1 cellular context compared by ENCODE assay signal in the genomic region with DNA sequence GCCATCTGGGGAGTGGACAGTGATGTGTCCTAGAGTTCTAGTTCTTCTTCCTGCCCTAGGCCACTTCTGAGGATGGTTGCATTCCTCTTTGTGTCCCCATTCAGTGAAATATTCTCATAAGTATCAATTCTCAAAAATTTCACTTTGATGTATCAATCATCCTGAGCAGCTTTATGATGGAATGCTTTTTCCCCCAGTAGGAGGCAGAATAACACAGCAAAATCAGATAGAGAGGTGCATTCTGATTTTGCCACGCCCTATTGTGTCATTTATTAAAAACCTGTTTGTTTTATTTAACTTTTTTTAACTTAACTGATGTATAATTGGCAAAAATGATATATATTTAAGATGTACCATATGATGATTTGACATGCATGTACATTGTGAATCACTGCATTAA.
TF ChIP-seq lines count a peak whose summit lies in the region.

No MANE protein-coding gene starts in this region.

TF ChIP-seq in GM23338, 12 proteins besides CTCF, POLR2A, EP300 and RAD21 (continued from another document):
- TF ChIP-seq, protein P1, sequence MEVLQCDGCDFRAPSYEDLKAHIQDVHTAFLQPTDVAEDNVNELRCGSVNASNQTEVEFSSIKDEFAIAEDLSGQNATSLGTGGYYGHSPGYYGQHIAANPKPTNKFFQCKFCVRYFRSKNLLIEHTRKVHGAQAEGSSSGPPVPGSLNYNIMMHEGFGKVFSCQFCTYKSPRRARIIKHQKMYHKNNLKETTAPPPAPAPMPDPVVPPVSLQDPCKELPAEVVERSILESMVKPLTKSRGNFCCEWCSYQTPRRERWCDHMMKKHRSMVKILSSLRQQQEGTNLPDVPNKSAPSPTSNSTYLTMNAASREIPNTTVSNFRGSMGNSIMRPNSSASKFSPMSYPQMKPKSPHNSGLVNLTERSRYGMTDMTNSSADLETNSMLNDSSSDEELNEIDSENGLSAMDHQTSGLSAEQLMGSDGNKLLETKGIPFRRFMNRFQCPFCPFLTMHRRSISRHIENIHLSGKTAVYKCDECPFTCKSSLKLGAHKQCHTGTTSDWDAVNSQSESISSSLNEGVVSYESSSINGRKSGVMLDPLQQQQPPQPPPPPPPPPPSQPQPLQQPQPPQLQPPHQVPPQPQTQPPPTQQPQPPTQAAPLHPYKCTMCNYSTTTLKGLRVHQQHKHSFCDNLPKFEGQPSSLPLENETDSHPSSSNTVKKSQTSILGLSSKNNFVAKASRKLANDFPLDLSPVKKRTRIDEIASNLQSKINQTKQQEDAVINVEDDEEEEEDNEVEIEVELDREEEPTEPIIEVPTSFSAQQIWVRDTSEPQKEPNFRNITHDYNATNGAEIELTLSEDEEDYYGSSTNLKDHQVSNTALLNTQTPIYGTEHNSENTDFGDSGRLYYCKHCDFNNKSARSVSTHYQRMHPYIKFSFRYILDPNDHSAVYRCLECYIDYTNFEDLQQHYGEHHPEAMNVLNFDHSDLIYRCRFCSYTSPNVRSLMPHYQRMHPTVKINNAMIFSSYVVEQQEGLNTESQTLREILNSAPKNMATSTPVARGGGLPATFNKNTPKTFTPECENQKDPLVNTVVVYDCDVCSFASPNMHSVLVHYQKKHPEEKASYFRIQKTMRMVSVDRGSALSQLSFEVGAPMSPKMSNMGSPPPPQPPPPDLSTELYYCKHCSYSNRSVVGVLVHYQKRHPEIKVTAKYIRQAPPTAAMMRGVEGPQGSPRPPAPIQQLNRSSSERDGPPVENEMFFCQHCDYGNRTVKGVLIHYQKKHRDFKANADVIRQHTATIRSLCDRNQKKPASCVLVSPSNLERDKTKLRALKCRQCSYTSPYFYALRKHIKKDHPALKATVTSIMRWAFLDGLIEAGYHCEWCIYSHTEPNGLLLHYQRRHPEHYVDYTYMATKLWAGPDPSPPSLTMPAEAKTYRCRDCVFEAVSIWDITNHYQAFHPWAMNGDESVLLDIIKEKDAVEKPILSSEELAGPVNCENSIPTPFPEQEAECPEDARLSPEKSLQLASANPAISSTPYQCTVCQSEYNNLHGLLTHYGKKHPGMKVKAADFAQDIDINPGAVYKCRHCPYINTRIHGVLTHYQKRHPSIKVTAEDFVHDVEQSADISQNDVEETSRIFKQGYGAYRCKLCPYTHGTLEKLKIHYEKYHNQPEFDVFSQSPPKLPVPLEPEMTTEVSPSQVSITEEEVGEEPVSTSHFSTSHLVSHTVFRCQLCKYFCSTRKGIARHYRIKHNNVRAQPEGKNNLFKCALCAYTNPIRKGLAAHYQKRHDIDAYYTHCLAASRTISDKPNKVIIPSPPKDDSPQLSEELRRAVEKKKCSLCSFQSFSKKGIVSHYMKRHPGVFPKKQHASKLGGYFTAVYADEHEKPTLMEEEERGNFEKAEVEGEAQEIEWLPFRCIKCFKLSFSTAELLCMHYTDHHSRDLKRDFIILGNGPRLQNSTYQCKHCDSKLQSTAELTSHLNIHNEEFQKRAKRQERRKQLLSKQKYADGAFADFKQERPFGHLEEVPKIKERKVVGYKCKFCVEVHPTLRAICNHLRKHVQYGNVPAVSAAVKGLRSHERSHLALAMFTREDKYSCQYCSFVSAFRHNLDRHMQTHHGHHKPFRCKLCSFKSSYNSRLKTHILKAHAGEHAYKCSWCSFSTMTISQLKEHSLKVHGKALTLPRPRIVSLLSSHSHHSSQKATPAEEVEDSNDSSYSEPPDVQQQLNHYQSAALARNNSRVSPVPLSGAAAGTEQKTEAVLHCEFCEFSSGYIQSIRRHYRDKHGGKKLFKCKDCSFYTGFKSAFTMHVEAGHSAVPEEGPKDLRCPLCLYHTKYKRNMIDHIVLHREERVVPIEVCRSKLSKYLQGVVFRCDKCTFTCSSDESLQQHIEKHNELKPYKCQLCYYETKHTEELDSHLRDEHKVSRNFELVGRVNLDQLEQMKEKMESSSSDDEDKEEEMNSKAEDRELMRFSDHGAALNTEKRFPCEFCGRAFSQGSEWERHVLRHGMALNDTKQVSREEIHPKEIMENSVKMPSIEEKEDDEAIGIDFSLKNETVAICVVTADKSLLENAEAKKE (CRISPR knock-in tag; IDR thresholded peaks at IDR 0.05): no peak
- TF ChIP-seq, protein P2, sequence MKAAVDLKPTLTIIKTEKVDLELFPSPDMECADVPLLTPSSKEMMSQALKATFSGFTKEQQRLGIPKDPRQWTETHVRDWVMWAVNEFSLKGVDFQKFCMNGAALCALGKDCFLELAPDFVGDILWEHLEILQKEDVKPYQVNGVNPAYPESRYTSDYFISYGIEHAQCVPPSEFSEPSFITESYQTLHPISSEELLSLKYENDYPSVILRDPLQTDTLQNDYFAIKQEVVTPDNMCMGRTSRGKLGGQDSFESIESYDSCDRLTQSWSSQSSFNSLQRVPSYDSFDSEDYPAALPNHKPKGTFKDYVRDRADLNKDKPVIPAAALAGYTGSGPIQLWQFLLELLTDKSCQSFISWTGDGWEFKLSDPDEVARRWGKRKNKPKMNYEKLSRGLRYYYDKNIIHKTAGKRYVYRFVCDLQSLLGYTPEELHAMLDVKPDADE (IDR thresholded peaks at IDR 0.05): no peak
- TF ChIP-seq, protein P3, sequence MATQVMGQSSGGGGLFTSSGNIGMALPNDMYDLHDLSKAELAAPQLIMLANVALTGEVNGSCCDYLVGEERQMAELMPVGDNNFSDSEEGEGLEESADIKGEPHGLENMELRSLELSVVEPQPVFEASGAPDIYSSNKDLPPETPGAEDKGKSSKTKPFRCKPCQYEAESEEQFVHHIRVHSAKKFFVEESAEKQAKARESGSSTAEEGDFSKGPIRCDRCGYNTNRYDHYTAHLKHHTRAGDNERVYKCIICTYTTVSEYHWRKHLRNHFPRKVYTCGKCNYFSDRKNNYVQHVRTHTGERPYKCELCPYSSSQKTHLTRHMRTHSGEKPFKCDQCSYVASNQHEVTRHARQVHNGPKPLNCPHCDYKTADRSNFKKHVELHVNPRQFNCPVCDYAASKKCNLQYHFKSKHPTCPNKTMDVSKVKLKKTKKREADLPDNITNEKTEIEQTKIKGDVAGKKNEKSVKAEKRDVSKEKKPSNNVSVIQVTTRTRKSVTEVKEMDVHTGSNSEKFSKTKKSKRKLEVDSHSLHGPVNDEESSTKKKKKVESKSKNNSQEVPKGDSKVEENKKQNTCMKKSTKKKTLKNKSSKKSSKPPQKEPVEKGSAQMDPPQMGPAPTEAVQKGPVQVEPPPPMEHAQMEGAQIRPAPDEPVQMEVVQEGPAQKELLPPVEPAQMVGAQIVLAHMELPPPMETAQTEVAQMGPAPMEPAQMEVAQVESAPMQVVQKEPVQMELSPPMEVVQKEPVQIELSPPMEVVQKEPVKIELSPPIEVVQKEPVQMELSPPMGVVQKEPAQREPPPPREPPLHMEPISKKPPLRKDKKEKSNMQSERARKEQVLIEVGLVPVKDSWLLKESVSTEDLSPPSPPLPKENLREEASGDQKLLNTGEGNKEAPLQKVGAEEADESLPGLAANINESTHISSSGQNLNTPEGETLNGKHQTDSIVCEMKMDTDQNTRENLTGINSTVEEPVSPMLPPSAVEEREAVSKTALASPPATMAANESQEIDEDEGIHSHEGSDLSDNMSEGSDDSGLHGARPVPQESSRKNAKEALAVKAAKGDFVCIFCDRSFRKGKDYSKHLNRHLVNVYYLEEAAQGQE (IDR thresholded peaks at IDR 0.05; ENCODE audit: unreplicated experiment): no peak
- TF ChIP-seq NANOG (IDR thresholded peaks at IDR 0.05; ENCODE audit: borderline replicate concordance) (no peak), ZNF331 (CRISPR knock-in tag; IDR thresholded peaks at IDR 0.05; ENCODE audit: low read depth) (no peak), CREB1 (CRISPR knock-in tag; IDR thresholded peaks at IDR 0.05; ENCODE audit: low read depth) (no peak), POLR2AphosphoS5 (IDR thresholded peaks at IDR 0.05; ENCODE audit: low read depth) (no peak), EZH2 (IDR thresholded peaks at IDR 0.05; ENCODE audit: low read depth, unreplicated experiment) (no peak), JUNB (IDR thresholded peaks at IDR 0.05; ENCODE audit: unreplicated experiment) (no peak)
